8 cellular contexts compared by ENCODE assay signal in the genomic region with DNA sequence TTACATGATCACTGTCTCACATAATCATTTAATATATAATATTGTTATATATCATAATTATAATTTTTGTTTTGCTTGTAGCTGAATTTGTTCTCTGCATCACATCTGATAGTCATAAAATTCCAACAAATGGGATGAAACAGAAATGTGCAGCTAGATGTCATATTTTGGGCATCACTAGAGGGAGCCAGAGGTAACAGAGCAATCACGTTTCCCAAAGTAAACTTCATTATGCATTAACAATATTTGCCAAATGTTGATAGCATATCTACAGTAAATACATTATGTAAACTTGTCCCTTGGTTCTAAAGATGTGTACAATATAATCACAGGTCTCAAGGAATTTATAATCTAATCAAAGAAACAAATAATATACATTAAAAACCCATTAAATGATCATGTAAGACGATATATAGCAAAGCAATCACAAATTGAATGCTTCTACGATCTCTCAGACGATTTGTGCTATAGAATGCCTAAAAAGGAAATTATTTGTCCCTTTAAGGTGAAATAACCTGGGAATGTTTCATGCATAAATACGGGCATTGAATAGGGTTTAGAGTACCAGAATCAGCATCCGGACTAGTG.
DNase-seq lines count a peak whose midpoint lies in the region; ATAC-seq and TF ChIP-seq lines count a peak whose summit lies in the region.

No MANE protein-coding gene starts in this region.

- H3K36me3 ChIP-seq in upper lobe of right lung: no peaks in the 10 kb centered on the region

- H3K9me3 ChIP-seq in upper lobe of right lung: no peaks in the 10 kb centered on the region

- DNase-seq in RPMI8226 (peak; percentile 11), germinal center (ENCODE audit: low spot score) (peak; percentile 20), upper lobe of right lung (no peak)

- H3K27ac ChIP-seq in 22Rv1: no peak overlapping the region
- no peak overlapping the region for H3K27ac ChIP-seq in upper lobe of right lung

- H3K4me3 ChIP-seq in upper lobe of right lung: no peak overlapping the region

- intact Hi-C loops in upper lobe of right lung (cut with DNase I): no loop called here

- no peaks in the 10 kb centered on the region for H3K4me1 ChIP-seq in upper lobe of right lung

- no peaks in the 10 kb centered on the region for H3K27me3 ChIP-seq in upper lobe of right lung

- TF ChIP-seq CTCF in 22Rv1 (IDR thresholded peaks at IDR 0.05) (peak; percentile 88), GM12872 (IDR thresholded peaks at IDR 0.05; ENCODE audit: insufficient read depth, low read depth, low read length) (peak; percentile 65), upper lobe of right lung (IDR thresholded peaks at IDR 0.05) (peak; percentile 72)

- ATAC-seq in upper lobe of right lung (peak; percentile 56), GM18907 (IDR thresholded peaks at IDR 0.05; ENCODE audit: unreplicated experiment) (no peak), GM18870 (IDR thresholded peaks at IDR 0.05; ENCODE audit: unreplicated experiment) (no peak), HG03457 (IDR thresholded peaks at IDR 0.05; ENCODE audit: unreplicated experiment) (no peak)
